ENCODE assay signal across 8 cellular contexts in the genomic region with DNA sequence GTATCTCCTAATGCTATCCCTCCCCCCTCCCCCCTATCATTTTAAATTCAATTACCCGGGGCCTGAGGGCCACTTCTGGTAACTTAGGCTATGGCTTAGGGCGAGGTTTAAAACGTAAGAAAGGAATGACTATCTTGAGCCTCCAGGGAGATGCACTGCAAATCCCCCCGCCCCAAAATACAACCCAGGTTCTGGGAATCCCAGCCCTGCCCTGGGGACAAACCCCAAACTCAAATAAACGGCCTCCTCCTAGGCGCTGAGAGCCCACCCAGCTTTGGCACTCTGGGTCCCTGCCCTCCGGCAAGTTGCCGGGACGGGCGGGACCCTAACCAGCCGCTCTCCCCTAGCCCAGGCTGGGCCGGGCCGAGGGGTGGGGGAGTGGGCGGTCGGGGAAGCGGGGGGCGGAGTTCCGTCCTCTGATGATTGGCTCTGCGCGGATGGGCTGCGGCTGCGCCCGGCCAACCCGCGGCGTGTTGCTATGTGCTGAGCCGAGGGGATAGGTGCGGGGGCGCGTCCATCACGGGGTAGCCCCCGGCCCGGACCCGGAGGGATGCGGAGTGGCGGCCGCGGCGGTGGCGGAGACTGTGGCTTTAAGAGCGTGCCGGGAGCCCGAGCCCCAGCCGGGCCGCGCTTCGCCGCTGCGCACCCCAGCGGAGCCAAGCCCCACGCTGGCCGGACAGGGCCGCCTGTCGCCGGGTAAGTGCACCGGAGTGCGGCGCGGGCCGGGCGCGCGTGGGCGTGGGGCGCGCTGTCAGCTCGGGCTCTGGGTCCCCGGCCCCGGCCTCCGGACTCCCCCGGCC. TPM values are rescaled to one million over a fixed set of nuclear protein-coding genes. Genes with fewer than 3 reads are reported as not detected.
DNase-seq lines count a peak whose midpoint lies in the region; ATAC-seq, FAIRE-seq and TF ChIP-seq lines count a peak whose summit lies in the region.

A gene with protein sequence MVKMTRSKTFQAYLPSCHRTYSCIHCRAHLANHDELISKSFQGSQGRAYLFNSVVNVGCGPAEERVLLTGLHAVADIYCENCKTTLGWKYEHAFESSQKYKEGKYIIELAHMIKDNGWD (plus strand): TSS at position 527 of the 800 bp plus-strand sequence. CDS start 21,755 bp downstream, outside the sequence.

- peaks cover 44% of the 10 kb centered on the region for H4K20me1 ChIP-seq in BLaER1
- H4K20me1 ChIP-seq in HepG2 (ENCODE audit: insufficient read depth, low read length), result peaks cover 23% of the 10 kb centered on the region

- peak; percentile 96 for ATAC-seq in GM19397 (IDR thresholded peaks at IDR 0.05; ENCODE audit: unreplicated experiment)
- ATAC-seq in HG03571 (IDR thresholded peaks at IDR 0.05; ENCODE audit: unreplicated experiment), result peak; percentile 85
- peak; percentile 95 for ATAC-seq in HepG2

- H3K4me1 ChIP-seq in BLaER1 (peaks cover 30% of the 10 kb centered on the region), HepG2 (ENCODE audit: insufficient read depth, low read length) (peaks cover 77% of the 10 kb centered on the region)

- intact Hi-C loops in HepG2 (cut with micrococcal nuclease; ENCODE audit: unreplicated experiment), result no loop called here

- CTCF ChIA-PET in HepG2 (lab: Yijun Ruan, JAX; ENCODE audit: low intra/inter-chr PET ratio, low total read pairs), result interaction anchor here (5.4 kb wide), 1 partner anchor 110 kb away, joined by 63 read pairs; no protein-coding TSS in a partner anchor

- in situ Hi-C loops in HepG2 (cut with HindIII; ENCODE audit: extremely low pct_ligation_motif_present, low pct_unique_long_range_greater_than_20kb), result loop anchor here (5.0 kb wide), 1 partner anchor 36 kb away; no protein-coding TSS in a partner anchor

- H3K36me3 ChIP-seq in BLaER1 (no peaks in the 10 kb centered on the region), HepG2 (replicated peaks in 1 of 2; ENCODE audit: control insufficient read depth in 1 of 2, insufficient read depth in 2 of 2, low read length in 2 of 2) (no peaks in the 10 kb centered on the region)

- H3K9ac ChIP-seq in BLaER1 (peak within 1 kb of the TSS; percentile 84), HepG2 (ENCODE audit: insufficient read depth, low read depth, low read length) (peak within 1 kb of the TSS; percentile 75)

- 0% methylated on average over 18 of the region's 71 CpGs for WGBS in HepG2 (ENCODE audit: low lambda C conversion rate)

- peak; percentile 97 for DNase-seq in NCI-H82 (lab: John Stamatoyannopoulos, UW)
- peak; percentile 88 to 91 for DNase-seq in activated CD4-positive, alpha-beta T cell treated with anti-CD3 and anti-CD28 coated beads, Interleukin-2, amount 50 U/mL, for 48 hours
- DNase-seq in dermis microvascular lymphatic vessel endothelial cell (ENCODE audit: low read depth in 2 of 2), result peak; percentile 89 to 98
- peak; percentile 92 for DNase-seq in HepG2 (ENCODE audit: low spot score)
- DNase-seq in stimulated activated CD4-positive, alpha-beta T cell treated with anti-CD3 and anti-CD28 coated beads, Interleukin-2, amount 100 ng/mL, for 4 hours (ENCODE audit: low read depth), result peak; percentile 77

- TF ChIP-seq POLR2A in HepG2 (IDR thresholded peaks at IDR 0.05; ENCODE audit: insufficient read depth in 1 of 2, low read depth in 2 of 2, low read length in 2 of 2), result peak in 1 of 2 experiments; percentile 63; a peak in 2 of 4 replicates

- no peaks in the 10 kb centered on the region for H3K9me3 ChIP-seq in BLaER1
- H3K9me3 ChIP-seq in HepG2 (ENCODE audit: low read length), result no peaks in the 10 kb centered on the region

- POLR2A ChIA-PET in HepG2 (lab: Yijun Ruan, JAX), result interaction anchor here (2.0 to 2.4 kb wide), 2 partner anchors 35 to 99 kb away, joined by 13 to 17 read pairs; no protein-coding TSS in a partner anchor

- TF ChIP-seq RAD21 in HepG2 (CRISPR knock-in tag; IDR thresholded peaks at IDR 0.05), result peak; percentile 41

- H3K79me2 ChIP-seq in HepG2 (ENCODE audit: insufficient read depth, low read length), result peaks cover 42% of the 10 kb centered on the region

- H3K4me2 ChIP-seq in BLaER1 (peak within 1 kb of the TSS; percentile 99), HepG2 (ENCODE audit: low read depth, low read length) (peak within 1 kb of the TSS; percentile 100)

- TF ChIP-seq CTCF in HepG2 (CRISPR knock-in tag; IDR thresholded peaks at IDR 0.05), result no peak

- peak within 1 kb of the TSS; percentile 74 for H3K27ac ChIP-seq in BLaER1
- peak within 1 kb of the TSS; percentile 79 for H3K27ac ChIP-seq in HepG2 (ENCODE audit: extremely low read length, insufficient read depth, low read length)

- H2AFZ ChIP-seq in HepG2 (ENCODE audit: low read length), result peak within 1 kb of the TSS; percentile 73

- H3K27me3 ChIP-seq in BLaER1 (peaks cover 13% of the 10 kb centered on the region; the same call in 1 of the 2 replicates), HepG2 (ENCODE audit: control insufficient read depth in 1 of 2, insufficient read depth in 2 of 2, low read length in 2 of 2) (no peaks in the 10 kb centered on the region; a peak in 1 of 5 replicates)

- TF ChIP-seq EP300 in HepG2 (IDR thresholded peaks at IDR 0.05; ENCODE audit: low read depth in 2 of 2, low read length in 2 of 2) (peak in 1 of 2 experiments; percentile 64; a peak in 2 of 4 replicates), HepG2 (CRISPR knock-in tag; IDR thresholded peaks at IDR 0.05; ENCODE audit: borderline replicate concordance) (no peak)

- H3K4me3 ChIP-seq in BLaER1 (peak within 1 kb of the TSS; percentile 97), HepG2 (replicated peaks in 1 of 3; ENCODE audit: insufficient read depth in 1 of 3, low read depth in 2 of 3, low read length in 3 of 3) (peak within 1 kb of the TSS; percentile 78 to 91 (median 91))

- no TSS peak for BruUV-seq in HepG2 (replicated peaks; lab: Mats Ljungman, UMichigan)

- FAIRE-seq in HepG2 (lab: Jason Lieb, UNC), result no peak

TF ChIP-seq in HepG2, 621 proteins besides CTCF, POLR2A, EP300 and RAD21 (continues in another document):
- no peak for TF ChIP-seq PRPF4 (IDR thresholded peaks at IDR 0.05; ENCODE audit: low read depth, low read length, poor library complexity, severe bottlenecking)
- no peak for TF ChIP-seq ZNF496 (CRISPR knock-in tag; IDR thresholded peaks at IDR 0.05; ENCODE audit: insufficient replicate concordance)
- no peak; the same call in 1 of the 2 replicates for TF ChIP-seq TFAP4 (IDR thresholded peaks at IDR 0.05; ENCODE audit: borderline replicate concordance, low read depth)
- no peak for TF ChIP-seq CENPT (CRISPR knock-in tag; IDR thresholded peaks at IDR 0.05; ENCODE audit: low read depth)

RNA-seq across cellular contexts. Expression of the gene that starts here (rescaled TPM):
- total RNA-seq in dermis microvascular lymphatic vessel endothelial cell (54.6 and 60.8 TPM in 2 replicates), HepG2 (2016; rRNA removed; fragmentation: Illumina TruSeq; extraction: Trizol) (7.5 and 8.5 TPM in 2 replicates)
- 18.9 and 21.5 TPM in 2 replicates for total RNA-seq in HepG2 (2016; cell fraction: cytosol; rRNA removed; fragmentation: Illumina TruSeq; extraction: Trizol; ENCODE audit: low read depth)
- 6.7 and 7.0 TPM in 2 replicates for total RNA-seq in HepG2 (2016; cell fraction: insoluble cytoplasmic fraction; rRNA removed; fragmentation: Illumina TruSeq; extraction: Trizol)
- total RNA-seq in HepG2 (2016; cell fraction: membrane; rRNA removed; fragmentation: Illumina TruSeq; extraction: Trizol), result 5.7 and 6.1 TPM in 2 replicates
- total RNA-seq in HepG2 (2016; cell fraction: nucleus; rRNA removed; fragmentation: Illumina TruSeq; extraction: Trizol), result 9.8 and 11.4 TPM in 2 replicates
- polyA plus RNA-seq in HepG2 (2011; rRNA removed), result 18.2 and 21.1 TPM in 2 replicates
- 8.0 and 10.6 TPM in 2 replicates for polyA plus RNA-seq in HepG2 (2011; cell fraction: cytosol; rRNA removed)
- 16.3 and 20.7 TPM in 2 replicates for polyA plus RNA-seq in HepG2 (2011; cell fraction: nucleus; rRNA removed)
- 11.0 TPM in 2 replicates for polyA plus RNA-seq in HepG2 (2012)
- polyA plus RNA-seq in HepG2 (2016; cell fraction: cytosol; fragmentation: Illumina TruSeq; extraction: Trizol; ENCODE audit: low read depth), result 0.68 and 0.79 TPM in 2 replicates
- polyA plus RNA-seq in HepG2 (2016; cell fraction: insoluble cytoplasmic fraction; fragmentation: Illumina TruSeq; extraction: Trizol; ENCODE audit: low read depth), result 5.2 and 5.6 TPM in 2 replicates
- 2.3 and 2.4 TPM in 2 replicates for polyA plus RNA-seq in HepG2 (2016; cell fraction: membrane; fragmentation: Illumina TruSeq; extraction: Trizol; ENCODE audit: low read depth)
- polyA plus RNA-seq in HepG2 (2016; cell fraction: nucleus; fragmentation: Illumina TruSeq; extraction: Trizol; ENCODE audit: insufficient read depth, low read depth), result 12.0 and 12.1 TPM in 2 replicates
- 10.4 and 56.0 TPM in 2 replicates for polyA minus RNA-seq in HepG2 (2011; rRNA and poly(A)+ RNA removed; ENCODE audit: low replicate concordance)
- 12.7 and 15.6 TPM in 2 replicates for polyA minus RNA-seq in HepG2 (2011; cell fraction: cytosol; rRNA and poly(A)+ RNA removed)
- 18.7 and 25.6 TPM in 2 replicates for polyA minus RNA-seq in HepG2 (2011; cell fraction: nucleus; rRNA and poly(A)+ RNA removed)

Comparison
In these comparisons a context has a peak if more than half of its experiments do, and no peak if none do; other contexts are left out.
1. Peak in every context shown above with its lines: DNase-seq, ATAC-seq, H3K4me3 ChIP-seq and H3K27ac ChIP-seq.